In the genomic region with DNA sequence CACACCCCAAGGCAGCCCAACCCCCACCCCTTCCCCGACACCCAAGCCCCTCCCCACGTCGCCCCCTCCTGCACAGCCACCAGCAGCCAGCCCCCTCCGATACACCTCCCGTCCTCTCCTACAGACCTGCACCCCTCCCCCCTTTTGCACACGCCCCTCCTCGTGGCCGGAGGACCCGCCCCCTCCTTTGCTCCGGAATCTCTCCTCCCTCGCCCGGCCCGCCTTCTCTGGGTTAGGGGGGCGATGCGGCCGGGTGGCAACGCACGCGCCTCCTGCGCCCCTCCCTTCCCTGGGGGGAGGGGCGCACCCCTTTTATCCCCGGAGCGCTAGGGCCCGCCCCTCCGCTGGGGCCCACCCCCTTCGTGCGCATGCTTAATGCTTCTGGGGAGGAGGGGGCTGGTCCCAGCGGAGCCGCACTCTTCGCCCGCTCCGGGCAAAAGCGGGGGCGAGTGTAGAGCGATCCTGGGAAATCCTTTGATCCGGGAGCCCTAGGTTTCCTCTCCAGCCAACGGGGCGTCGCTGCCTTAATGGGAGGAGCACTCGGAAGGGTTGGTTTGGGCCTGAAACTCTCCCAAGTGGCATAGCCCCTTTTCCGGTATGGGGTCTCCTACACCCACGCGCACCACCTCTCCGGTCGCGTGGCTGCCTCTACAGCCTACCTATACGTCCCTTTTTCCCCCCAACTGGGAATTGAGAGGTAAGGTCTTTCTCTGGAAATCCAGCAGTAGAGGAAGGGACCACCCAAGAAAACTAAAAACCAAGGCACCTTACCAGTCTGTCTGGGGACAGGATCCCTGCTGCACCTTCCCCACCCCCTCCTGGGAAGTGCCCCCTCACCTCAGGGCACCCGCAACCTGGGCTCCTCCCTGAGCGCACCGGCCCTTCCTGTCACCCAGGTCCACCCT, we compare ENCODE assay signal across 1 cellular context.
TF ChIP-seq lines count a peak whose summit lies in the region.

No MANE protein-coding gene starts in this region.

TF ChIP-seq in K562, 482 proteins besides CTCF, POLR2A, EP300 and RAD21 (continued from another document and continues in another):
- TF ChIP-seq EWSR1 (IDR thresholded peaks at IDR 0.05; ENCODE audit: borderline replicate concordance, low read depth, partially characterized antibody) (no peak), EP400 (IDR thresholded peaks at IDR 0.05) (peak; percentile 77; the same call in 1 of the 2 replicates), RBM22 (IDR thresholded peaks at IDR 0.05; ENCODE audit: low read depth, low read length, poor library complexity, severe bottlenecking) (peak; percentile 78), TEAD1 (CRISPR knock-in tag; IDR thresholded peaks at IDR 0.05) (peak in 1 of 2 experiments; percentile 62; a peak in 1 of 4 replicates), ZNF584 (CRISPR knock-in tag; IDR thresholded peaks at IDR 0.05; ENCODE audit: low read depth) (no peak), TARDBP (IDR thresholded peaks at IDR 0.05) (no peak), MAFK (IDR thresholded peaks at IDR 0.05; ENCODE audit: low read length) (no peak), DACH1 (IDR thresholded peaks at IDR 0.05; ENCODE audit: partially characterized antibody) (no peak), ZNF324 (CRISPR knock-in tag; IDR thresholded peaks at IDR 0.05) (no peak), RFX1 (IDR thresholded peaks at IDR 0.05) (no peak), CREB1 (IDR thresholded peaks at IDR 0.05) (0 out of 2 replicates have a peak, but pooled peaks have one; percentile 15), CREB1 (CRISPR knock-in tag; IDR thresholded peaks at IDR 0.05) (no peak; the same call in 1 of the 2 replicates), TOE1 (IDR thresholded peaks at IDR 0.05; ENCODE audit: borderline replicate concordance) (0 out of 2 replicates have a peak, but pooled peaks have one; percentile 16), TOE1 (CRISPR knock-in tag; IDR thresholded peaks at IDR 0.05; ENCODE audit: borderline replicate concordance, low read depth) (no peak), MEIS2 (IDR thresholded peaks at IDR 0.05; ENCODE audit: partially characterized antibody) (peak; percentile 12), ASH1L (IDR thresholded peaks at IDR 0.05; ENCODE audit: borderline replicate concordance, low read depth, partially characterized antibody) (no peak), ETV6 (IDR thresholded peaks at IDR 0.05; ENCODE audit: borderline replicate concordance in 1 of 2, low read depth in 2 of 2, low read length in 1 of 2) (no peak), ETV6 (CRISPR knock-in tag; IDR thresholded peaks at IDR 0.05; ENCODE audit: borderline replicate concordance) (no peak), ELF2 (CRISPR knock-in tag; IDR thresholded peaks at IDR 0.05) (no peak)
- TF ChIP-seq, protein P1, sequence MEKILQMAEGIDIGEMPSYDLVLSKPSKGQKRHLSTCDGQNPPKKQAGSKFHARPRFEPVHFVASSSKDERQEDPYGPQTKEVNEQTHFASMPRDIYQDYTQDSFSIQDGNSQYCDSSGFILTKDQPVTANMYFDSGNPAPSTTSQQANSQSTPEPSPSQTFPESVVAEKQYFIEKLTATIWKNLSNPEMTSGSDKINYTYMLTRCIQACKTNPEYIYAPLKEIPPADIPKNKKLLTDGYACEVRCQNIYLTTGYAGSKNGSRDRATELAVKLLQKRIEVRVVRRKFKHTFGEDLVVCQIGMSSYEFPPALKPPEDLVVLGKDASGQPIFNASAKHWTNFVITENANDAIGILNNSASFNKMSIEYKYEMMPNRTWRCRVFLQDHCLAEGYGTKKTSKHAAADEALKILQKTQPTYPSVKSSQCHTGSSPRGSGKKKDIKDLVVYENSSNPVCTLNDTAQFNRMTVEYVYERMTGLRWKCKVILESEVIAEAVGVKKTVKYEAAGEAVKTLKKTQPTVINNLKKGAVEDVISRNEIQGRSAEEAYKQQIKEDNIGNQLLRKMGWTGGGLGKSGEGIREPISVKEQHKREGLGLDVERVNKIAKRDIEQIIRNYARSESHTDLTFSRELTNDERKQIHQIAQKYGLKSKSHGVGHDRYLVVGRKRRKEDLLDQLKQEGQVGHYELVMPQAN (IDR thresholded peaks at IDR 0.05; ENCODE audit: borderline replicate concordance): no peak
- TF ChIP-seq, protein P2, sequence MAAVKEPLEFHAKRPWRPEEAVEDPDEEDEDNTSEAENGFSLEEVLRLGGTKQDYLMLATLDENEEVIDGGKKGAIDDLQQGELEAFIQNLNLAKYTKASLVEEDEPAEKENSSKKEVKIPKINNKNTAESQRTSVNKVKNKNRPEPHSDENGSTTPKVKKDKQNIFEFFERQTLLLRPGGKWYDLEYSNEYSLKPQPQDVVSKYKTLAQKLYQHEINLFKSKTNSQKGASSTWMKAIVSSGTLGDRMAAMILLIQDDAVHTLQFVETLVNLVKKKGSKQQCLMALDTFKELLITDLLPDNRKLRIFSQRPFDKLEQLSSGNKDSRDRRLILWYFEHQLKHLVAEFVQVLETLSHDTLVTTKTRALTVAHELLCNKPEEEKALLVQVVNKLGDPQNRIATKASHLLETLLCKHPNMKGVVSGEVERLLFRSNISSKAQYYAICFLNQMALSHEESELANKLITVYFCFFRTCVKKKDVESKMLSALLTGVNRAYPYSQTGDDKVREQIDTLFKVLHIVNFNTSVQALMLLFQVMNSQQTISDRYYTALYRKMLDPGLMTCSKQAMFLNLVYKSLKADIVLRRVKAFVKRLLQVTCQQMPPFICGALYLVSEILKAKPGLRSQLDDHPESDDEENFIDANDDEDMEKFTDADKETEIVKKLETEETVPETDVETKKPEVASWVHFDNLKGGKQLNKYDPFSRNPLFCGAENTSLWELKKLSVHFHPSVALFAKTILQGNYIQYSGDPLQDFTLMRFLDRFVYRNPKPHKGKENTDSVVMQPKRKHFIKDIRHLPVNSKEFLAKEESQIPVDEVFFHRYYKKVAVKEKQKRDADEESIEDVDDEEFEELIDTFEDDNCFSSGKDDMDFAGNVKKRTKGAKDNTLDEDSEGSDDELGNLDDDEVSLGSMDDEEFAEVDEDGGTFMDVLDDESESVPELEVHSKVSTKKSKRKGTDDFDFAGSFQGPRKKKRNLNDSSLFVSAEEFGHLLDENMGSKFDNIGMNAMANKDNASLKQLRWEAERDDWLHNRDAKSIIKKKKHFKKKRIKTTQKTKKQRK (IDR thresholded peaks at IDR 0.05; ENCODE audit: borderline replicate concordance, low read depth, low read length): no peak
- TF ChIP-seq, protein P3, sequence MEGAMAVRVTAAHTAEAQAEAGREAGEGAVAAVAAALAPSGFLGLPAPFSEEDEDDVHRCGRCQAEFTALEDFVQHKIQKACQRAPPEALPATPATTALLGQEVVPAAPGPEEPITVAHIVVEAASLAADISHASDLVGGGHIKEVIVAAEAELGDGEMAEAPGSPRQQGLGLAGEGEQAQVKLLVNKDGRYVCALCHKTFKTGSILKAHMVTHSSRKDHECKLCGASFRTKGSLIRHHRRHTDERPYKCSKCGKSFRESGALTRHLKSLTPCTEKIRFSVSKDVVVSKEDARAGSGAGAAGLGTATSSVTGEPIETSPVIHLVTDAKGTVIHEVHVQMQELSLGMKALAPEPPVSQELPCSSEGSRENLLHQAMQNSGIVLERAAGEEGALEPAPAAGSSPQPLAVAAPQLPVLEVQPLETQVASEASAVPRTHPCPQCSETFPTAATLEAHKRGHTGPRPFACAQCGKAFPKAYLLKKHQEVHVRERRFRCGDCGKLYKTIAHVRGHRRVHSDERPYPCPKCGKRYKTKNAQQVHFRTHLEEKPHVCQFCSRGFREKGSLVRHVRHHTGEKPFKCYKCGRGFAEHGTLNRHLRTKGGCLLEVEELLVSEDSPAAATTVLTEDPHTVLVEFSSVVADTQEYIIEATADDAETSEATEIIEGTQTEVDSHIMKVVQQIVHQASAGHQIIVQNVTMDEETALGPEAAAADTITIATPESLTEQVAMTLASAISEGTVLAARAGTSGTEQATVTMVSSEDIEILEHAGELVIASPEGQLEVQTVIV (CRISPR knock-in tag; IDR thresholded peaks at IDR 0.05; ENCODE audit: borderline replicate concordance): no peak
- TF ChIP-seq, protein P4, sequence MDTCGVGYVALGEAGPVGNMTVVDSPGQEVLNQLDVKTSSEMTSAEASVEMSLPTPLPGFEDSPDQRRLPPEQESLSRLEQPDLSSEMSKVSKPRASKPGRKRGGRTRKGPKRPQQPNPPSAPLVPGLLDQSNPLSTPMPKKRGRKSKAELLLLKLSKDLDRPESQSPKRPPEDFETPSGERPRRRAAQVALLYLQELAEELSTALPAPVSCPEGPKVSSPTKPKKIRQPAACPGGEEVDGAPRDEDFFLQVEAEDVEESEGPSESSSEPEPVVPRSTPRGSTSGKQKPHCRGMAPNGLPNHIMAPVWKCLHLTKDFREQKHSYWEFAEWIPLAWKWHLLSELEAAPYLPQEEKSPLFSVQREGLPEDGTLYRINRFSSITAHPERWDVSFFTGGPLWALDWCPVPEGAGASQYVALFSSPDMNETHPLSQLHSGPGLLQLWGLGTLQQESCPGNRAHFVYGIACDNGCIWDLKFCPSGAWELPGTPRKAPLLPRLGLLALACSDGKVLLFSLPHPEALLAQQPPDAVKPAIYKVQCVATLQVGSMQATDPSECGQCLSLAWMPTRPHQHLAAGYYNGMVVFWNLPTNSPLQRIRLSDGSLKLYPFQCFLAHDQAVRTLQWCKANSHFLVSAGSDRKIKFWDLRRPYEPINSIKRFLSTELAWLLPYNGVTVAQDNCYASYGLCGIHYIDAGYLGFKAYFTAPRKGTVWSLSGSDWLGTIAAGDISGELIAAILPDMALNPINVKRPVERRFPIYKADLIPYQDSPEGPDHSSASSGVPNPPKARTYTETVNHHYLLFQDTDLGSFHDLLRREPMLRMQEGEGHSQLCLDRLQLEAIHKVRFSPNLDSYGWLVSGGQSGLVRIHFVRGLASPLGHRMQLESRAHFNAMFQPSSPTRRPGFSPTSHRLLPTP (IDR thresholded peaks at IDR 0.05; ENCODE audit: borderline replicate concordance, extremely low read depth, insufficient read length): no peak
- TF ChIP-seq, protein P5, sequence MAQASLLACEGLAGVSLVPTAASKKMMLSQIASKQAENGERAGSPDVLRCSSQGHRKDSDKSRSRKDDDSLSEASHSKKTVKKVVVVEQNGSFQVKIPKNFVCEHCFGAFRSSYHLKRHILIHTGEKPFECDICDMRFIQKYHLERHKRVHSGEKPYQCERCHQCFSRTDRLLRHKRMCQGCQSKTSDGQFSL (CRISPR knock-in tag; IDR thresholded peaks at IDR 0.05): peak; percentile 40; the same call in 1 of the 2 replicates
- TF ChIP-seq, protein P5 (tag; IDR thresholded peaks at IDR 0.05): peak in 1 of 2 experiments; percentile 32; a peak in 1 of 4 replicates
- TF ChIP-seq, protein P6, sequence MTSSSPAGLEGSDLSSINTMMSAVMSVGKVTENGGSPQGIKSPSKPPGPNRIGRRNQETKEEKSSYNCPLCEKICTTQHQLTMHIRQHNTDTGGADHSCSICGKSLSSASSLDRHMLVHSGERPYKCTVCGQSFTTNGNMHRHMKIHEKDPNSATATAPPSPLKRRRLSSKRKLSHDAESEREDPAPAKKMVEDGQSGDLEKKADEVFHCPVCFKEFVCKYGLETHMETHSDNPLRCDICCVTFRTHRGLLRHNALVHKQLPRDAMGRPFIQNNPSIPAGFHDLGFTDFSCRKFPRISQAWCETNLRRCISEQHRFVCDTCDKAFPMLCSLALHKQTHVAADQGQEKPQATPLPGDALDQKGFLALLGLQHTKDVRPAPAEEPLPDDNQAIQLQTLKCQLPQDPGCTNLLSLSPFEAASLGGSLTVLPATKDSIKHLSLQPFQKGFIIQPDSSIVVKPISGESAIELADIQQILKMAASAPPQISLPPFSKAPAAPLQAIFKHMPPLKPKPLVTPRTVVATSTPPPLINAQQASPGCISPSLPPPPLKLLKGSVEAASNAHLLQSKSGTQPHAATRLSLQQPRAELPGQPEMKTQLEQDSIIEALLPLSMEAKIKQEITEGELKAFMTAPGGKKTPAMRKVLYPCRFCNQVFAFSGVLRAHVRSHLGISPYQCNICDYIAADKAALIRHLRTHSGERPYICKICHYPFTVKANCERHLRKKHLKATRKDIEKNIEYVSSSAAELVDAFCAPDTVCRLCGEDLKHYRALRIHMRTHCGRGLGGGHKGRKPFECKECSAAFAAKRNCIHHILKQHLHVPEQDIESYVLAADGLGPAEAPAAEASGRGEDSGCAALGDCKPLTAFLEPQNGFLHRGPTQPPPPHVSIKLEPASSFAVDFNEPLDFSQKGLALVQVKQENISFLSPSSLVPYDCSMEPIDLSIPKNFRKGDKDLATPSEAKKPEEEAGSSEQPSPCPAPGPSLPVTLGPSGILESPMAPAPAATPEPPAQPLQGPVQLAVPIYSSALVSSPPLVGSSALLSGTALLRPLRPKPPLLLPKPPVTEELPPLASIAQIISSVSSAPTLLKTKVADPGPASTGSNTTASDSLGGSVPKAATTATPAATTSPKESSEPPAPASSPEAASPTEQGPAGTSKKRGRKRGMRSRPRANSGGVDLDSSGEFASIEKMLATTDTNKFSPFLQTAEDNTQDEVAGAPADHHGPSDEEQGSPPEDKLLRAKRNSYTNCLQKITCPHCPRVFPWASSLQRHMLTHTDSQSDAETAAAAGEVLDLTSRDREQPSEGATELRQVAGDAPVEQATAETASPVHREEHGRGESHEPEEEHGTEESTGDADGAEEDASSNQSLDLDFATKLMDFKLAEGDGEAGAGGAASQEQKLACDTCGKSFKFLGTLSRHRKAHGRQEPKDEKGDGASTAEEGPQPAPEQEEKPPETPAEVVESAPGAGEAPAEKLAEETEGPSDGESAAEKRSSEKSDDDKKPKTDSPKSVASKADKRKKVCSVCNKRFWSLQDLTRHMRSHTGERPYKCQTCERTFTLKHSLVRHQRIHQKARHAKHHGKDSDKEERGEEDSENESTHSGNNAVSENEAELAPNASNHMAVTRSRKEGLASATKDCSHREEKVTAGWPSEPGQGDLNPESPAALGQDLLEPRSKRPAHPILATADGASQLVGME (CRISPR knock-in tag; IDR thresholded peaks at IDR 0.05): no peak
- TF ChIP-seq, protein P7, sequence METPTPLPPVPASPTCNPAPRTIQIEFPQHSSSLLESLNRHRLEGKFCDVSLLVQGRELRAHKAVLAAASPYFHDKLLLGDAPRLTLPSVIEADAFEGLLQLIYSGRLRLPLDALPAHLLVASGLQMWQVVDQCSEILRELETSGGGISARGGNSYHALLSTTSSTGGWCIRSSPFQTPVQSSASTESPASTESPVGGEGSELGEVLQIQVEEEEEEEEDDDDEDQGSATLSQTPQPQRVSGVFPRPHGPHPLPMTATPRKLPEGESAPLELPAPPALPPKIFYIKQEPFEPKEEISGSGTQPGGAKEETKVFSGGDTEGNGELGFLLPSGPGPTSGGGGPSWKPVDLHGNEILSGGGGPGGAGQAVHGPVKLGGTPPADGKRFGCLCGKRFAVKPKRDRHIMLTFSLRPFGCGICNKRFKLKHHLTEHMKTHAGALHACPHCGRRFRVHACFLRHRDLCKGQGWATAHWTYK (CRISPR knock-in tag; IDR thresholded peaks at IDR 0.05): no peak
- TF ChIP-seq, protein P8, sequence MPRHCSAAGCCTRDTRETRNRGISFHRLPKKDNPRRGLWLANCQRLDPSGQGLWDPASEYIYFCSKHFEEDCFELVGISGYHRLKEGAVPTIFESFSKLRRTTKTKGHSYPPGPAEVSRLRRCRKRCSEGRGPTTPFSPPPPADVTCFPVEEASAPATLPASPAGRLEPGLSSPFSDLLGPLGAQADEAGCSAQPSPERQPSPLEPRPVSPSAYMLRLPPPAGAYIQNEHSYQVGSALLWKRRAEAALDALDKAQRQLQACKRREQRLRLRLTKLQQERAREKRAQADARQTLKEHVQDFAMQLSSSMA (CRISPR knock-in tag; IDR thresholded peaks at IDR 0.05): no peak
- TF ChIP-seq, protein P9, sequence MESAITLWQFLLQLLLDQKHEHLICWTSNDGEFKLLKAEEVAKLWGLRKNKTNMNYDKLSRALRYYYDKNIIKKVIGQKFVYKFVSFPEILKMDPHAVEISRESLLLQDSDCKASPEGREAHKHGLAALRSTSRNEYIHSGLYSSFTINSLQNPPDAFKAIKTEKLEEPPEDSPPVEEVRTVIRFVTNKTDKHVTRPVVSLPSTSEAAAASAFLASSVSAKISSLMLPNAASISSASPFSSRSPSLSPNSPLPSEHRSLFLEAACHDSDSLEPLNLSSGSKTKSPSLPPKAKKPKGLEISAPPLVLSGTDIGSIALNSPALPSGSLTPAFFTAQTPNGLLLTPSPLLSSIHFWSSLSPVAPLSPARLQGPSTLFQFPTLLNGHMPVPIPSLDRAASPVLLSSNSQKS (CRISPR knock-in tag; IDR thresholded peaks at IDR 0.05): no peak
